10 cellular contexts compared by ENCODE assay signal in genomic region chr17:3917391-3917931, GRCh38. TPM values are rescaled to one million over a fixed set of nuclear protein-coding genes. Genes with fewer than 3 reads are reported as not detected.
DNase-seq lines count a peak whose midpoint lies in the region; ATAC-seq lines count a peak whose summit lies in the region.
"Had no signal": no experiment of that assay in that cellular context is flagged by ENCODE, and none has a peak within 500 bp of the region (broad histone marks: within the 10 kb centered on the region; RNA-seq: fewer than 3 reads in every experiment).

No MANE protein-coding gene starts in this region.

- no peak overlapping the region for H4K91ac ChIP-seq in neuronal stem cell (ENCODE audit: low read depth, low read length, poor library complexity)

- H2BK15ac ChIP-seq in neuronal stem cell (ENCODE audit: low read length), result no peak overlapping the region

- H2BK120ac ChIP-seq in neuronal stem cell (ENCODE audit: low read depth, low read length), result no peak overlapping the region

- H3K27ac ChIP-seq in neuronal stem cell (replicated peaks; ENCODE audit: low read length), result no peak overlapping the region

- peaks cover 25 to 26% of the 10 kb centered on the region in 2 donors for H3K4me1 Mint-ChIP-seq in effector memory CD8-positive, alpha-beta T cell (ENCODE audit: low read depth in 2 of 2)

- H2AK5ac ChIP-seq in neuronal stem cell (ENCODE audit: low read depth, low read length), result no peak overlapping the region

- no CpG with 5 or more reads among the region's 11 CpGs for WGBS in neuronal stem cell (ENCODE audit: extremely low coverage in 2 of 2, insufficient read length in 2 of 2, insufficient replicate concordance in 1 of 2), 2 donors

- H3K9me3 ChIP-seq in neuronal stem cell (replicated peaks in 1 of 2; ENCODE audit: control insufficient read depth in 2 of 2, insufficient read depth in 1 of 2, low read depth in 1 of 2, low read length in 2 of 2), result no peaks in the 10 kb centered on the region

- H3K36me3 Mint-ChIP-seq in effector memory CD8-positive, alpha-beta T cell (ENCODE audit: insufficient read depth), result peaks cover 10% of the 10 kb centered on the region

- no peak overlapping the region for H2BK12ac ChIP-seq in neuronal stem cell (ENCODE audit: low read length)

- no peak overlapping the region for H3K14ac ChIP-seq in neuronal stem cell (ENCODE audit: low read length)

- no peak overlapping the region for H3K23ac ChIP-seq in neuronal stem cell (ENCODE audit: low read depth, low read length, poor library complexity)

- ATAC-seq in effector memory CD8-positive, alpha-beta T cell (replicated peaks), result no peak
- no peak for ATAC-seq in GM21786 (IDR thresholded peaks at IDR 0.05; ENCODE audit: unreplicated experiment)

- peak; percentile 52 for DNase-seq in DMS79 (lab: John Stamatoyannopoulos, UW)
- peak; percentile 40 for DNase-seq in NCI-H1105 (lab: John Stamatoyannopoulos, UW)
- no peak for DNase-seq in effector memory CD8-positive, alpha-beta T cell
- no peak for DNase-seq in neuronal stem cell (ENCODE audit: low spot score)
- DNase-seq in stimulated activated CD4-positive, alpha-beta T cell treated with anti-CD3 and anti-CD28 coated beads, Interleukin-12 subunit alpha, Interleukin-12 subunit beta, amount 100 ng/mL, for 4 hours, result no peak
- no peak for DNase-seq in medulla oblongata (ENCODE audit: extremely low spot score)
- DNase-seq in T-helper 9 cell, result no peak
- DNase-seq: GF-D8 had no signal

- no peak overlapping the region for H3K4me3 ChIP-seq in neuronal stem cell (ENCODE audit: low read length in 2 of 2)

- H3K36me3 ChIP-seq in neuronal stem cell (replicated peaks in 1 of 2; ENCODE audit: control insufficient read depth in 2 of 2, insufficient read depth in 2 of 2, low read length in 2 of 2), result no peaks in the 10 kb centered on the region

- H2BK5ac ChIP-seq in neuronal stem cell (ENCODE audit: low read length), result peak overlapping the region; percentile 68

- H3K4me2 ChIP-seq in neuronal stem cell (ENCODE audit: insufficient read depth, low read length, poor library complexity, severe bottlenecking), result no peak overlapping the region

- peak overlapping the region; percentile 31 for H3K18ac ChIP-seq in neuronal stem cell (ENCODE audit: low read length)

- peak overlapping the region; percentile 72 to 78 for H3K4me3 Mint-ChIP-seq in effector memory CD8-positive, alpha-beta T cell

- peaks cover 0 to 5% of the 10 kb centered on the region in 2 donors for H3K4me1 ChIP-seq in neuronal stem cell (ENCODE audit: control insufficient read depth in 2 of 2, insufficient read depth in 1 of 2, low read depth in 1 of 2, low read length in 2 of 2)

- H3K79me1 ChIP-seq in neuronal stem cell (ENCODE audit: low read depth, low read length), result no peaks in the 10 kb centered on the region

- no peaks in the 10 kb centered on the region for H3K27me3 Mint-ChIP-seq in effector memory CD8-positive, alpha-beta T cell

- H3K27me3 ChIP-seq in neuronal stem cell (ENCODE audit: control insufficient read depth in 3 of 3, insufficient read depth in 3 of 3, low read depth in 1 of 3, low read length in 3 of 3), result peaks cover 0 to 10% (median 0%) of the 10 kb centered on the region in 3 experiments

- no peak overlapping the region for H2AFZ ChIP-seq in neuronal stem cell (ENCODE audit: low read length)

- no peak overlapping the region for H3K4ac ChIP-seq in neuronal stem cell (ENCODE audit: low read length)

- H3K9ac ChIP-seq in neuronal stem cell (ENCODE audit: low read depth, low read length, poor library complexity), result no peak overlapping the region

- peak overlapping the region; percentile 86 to 88 for H3K27ac Mint-ChIP-seq in effector memory CD8-positive, alpha-beta T cell

- H3K9me3 Mint-ChIP-seq in effector memory CD8-positive, alpha-beta T cell, result no peaks in the 10 kb centered on the region

- H4K8ac ChIP-seq in neuronal stem cell (ENCODE audit: low read depth, low read length), result no peak overlapping the region

RNA-seq across cellular contexts. Expression of gene P2RX1, which starts 1.2 kb away (rescaled TPM):
- not detected for polyA plus RNA-seq in neuronal stem cell (2013, experiment 1 of 2)
- not detected for polyA plus RNA-seq in neuronal stem cell (2013, experiment 2 of 2)
- polyA plus RNA-seq: neural cell had no signal

RNA-seq across cellular contexts. Expression of gene CAMKK1, which starts 24.6 kb away (rescaled TPM):
- polyA plus RNA-seq in neuronal stem cell (2013, experiment 1 of 2), result 4.8 TPM
- 5.0 TPM for polyA plus RNA-seq in neuronal stem cell (2013, experiment 2 of 2)

RNA-seq across cellular contexts. Expression of gene ATP2A3, which starts 46.8 kb away (rescaled TPM):
- polyA plus RNA-seq in neuronal stem cell (2013, experiment 1 of 2), result 1.7 TPM
- polyA plus RNA-seq in neuronal stem cell (2013, experiment 2 of 2), result 2.6 TPM
- polyA plus RNA-seq: neural cell had no signal

Comparison
In these comparisons a context has a peak if more than half of its experiments do, and no peak if none do; other contexts are left out.
1. DNase-seq: peak in DMS79 (single experiment) and NCI-H1105 (single experiment); none in effector memory CD8-positive, alpha-beta T cell (0 of 3), neuronal stem cell (single experiment), stimulated activated CD4-positive, alpha-beta T cell treated with anti-CD3 and anti-CD28 coated beads, Interleukin-12 subunit alpha, Interleukin-12 subunit beta, amount 100 ng/mL, for 4 hours (single experiment), medulla oblongata (single experiment) and T-helper 9 cell (single experiment).